12 cellular contexts compared by ENCODE assay signal in genomic region chr16:50740747-50741146, GRCh38. TPM values are rescaled to one million over a fixed set of nuclear protein-coding genes. Genes with fewer than 3 reads are reported as not detected.
DNase-seq lines count a peak whose midpoint lies in the region; ATAC-seq and TF ChIP-seq lines count a peak whose summit lies in the region.
"Had no signal": no experiment of that assay in that cellular context is flagged by ENCODE, and none has a peak within 500 bp of the region (broad histone marks: within the 10 kb centered on the region; RNA-seq: fewer than 3 reads in every experiment).

No MANE protein-coding gene starts in this region.

- CTCF ChIA-PET in activated CD8-positive, alpha-beta memory T cell treated with anti-CD3 and anti-CD28 coated beads, Interleukin-2, amount 10 ng/mL, durations not matched to agents 7 days and 5 days (lab: Charles Lee): interaction anchor here (1.1 to 8.0 kb wide), 6 partner anchors 20 to 73 kb away, joined by 4 to 51 read pairs (median 6); no protein-coding TSS in a partner anchor

- H3K36me3 Mint-ChIP-seq in activated CD8-positive, alpha-beta memory T cell treated with anti-CD3 and anti-CD28 coated beads, Interleukin-2, amount 10 ng/mL, durations not matched to agents 7 days and 5 days: peaks cover 28% of the 10 kb centered on the region

- peaks cover 0 to 4% (median 3%) of the 10 kb centered on the region in 3 donors for H3K36me3 ChIP-seq in esophagus squamous epithelium
- H3K36me3 ChIP-seq in spleen: peaks cover 0 to 21% (median 0%) of the 10 kb centered on the region in 6 donors
- H3K36me3 ChIP-seq in tibial nerve: peaks cover 0 to 4% (median 0%) of the 10 kb centered on the region in 3 donors

- no peaks in the 10 kb centered on the region for H3K27me3 Mint-ChIP-seq in activated CD8-positive, alpha-beta memory T cell treated with anti-CD3 and anti-CD28 coated beads, Interleukin-2, amount 10 ng/mL, durations not matched to agents 7 days and 5 days

- peak overlapping the region; percentile 81 to 98 (median 93) for H3K27ac ChIP-seq in esophagus squamous epithelium
- peak overlapping the region; percentile 77 to 100 (median 99) for H3K27ac ChIP-seq in spleen
- H3K27ac ChIP-seq in tibial nerve: peak overlapping the region in 1 of 4 donors; percentile 97

- H3K9me3 ChIP-seq in esophagus squamous epithelium (no peaks in the 10 kb centered on the region), spleen (no peaks in the 10 kb centered on the region), tibial nerve (no peaks in the 10 kb centered on the region)

- TF ChIP-seq POLR2A in esophagus squamous epithelium (IDR thresholded peaks at IDR 0.05): no peak
- TF ChIP-seq POLR2A in spleen (IDR thresholded peaks at IDR 0.05): no peak
- no peak for TF ChIP-seq POLR2A in tibial nerve (IDR thresholded peaks at IDR 0.05)

- H3K9me3 Mint-ChIP-seq in activated CD8-positive, alpha-beta memory T cell treated with anti-CD3 and anti-CD28 coated beads, Interleukin-2, amount 10 ng/mL, durations not matched to agents 7 days and 5 days (ENCODE audit: low read depth): no peaks in the 10 kb centered on the region

- no peak overlapping the region for H3K4me3 Mint-ChIP-seq in activated CD8-positive, alpha-beta memory T cell treated with anti-CD3 and anti-CD28 coated beads, Interleukin-2, amount 10 ng/mL, durations not matched to agents 7 days and 5 days

- intact Hi-C loops in esophagus squamous epithelium (cut with DNase I): no loop called here
- intact Hi-C loops in spleen (cut with DNase I; ENCODE audit: low total_unique reads): no loop called here

- DNase-seq in activated CD8-positive, alpha-beta memory T cell treated with anti-CD3 and anti-CD28 coated beads, Interleukin-2, amount 10 ng/mL, durations not matched to agents 7 days and 5 days: no peak
- no peak for DNase-seq in activated CD8-positive, alpha-beta memory T cell treated with anti-CD3 and anti-CD28 coated beads, Interleukin-2, amount 50 U/mL, for 4 hours
- DNase-seq in RPMI7951 (ENCODE audit: low read depth): peak; percentile 43
- DNase-seq in esophagus squamous epithelium (lab: John Stamatoyannopoulos, UW): no peak
- DNase-seq in spleen: no peak
- no peak for DNase-seq in DMS114 treated with DMSO at 0.1 percent for 48 hours (lab: John Stamatoyannopoulos, UW; ENCODE audit: unreplicated experiment)
- DNase-seq in tibial nerve (ENCODE audit: low spot score in 2 of 2): no peak
- DNase-seq in NCI-H187 (lab: John Stamatoyannopoulos, UW): no peak
- DNase-seq: mesendoderm, NCI-H2227 treated with DMSO at 0.1 percent for 48 hours had no signal

- no peak for ATAC-seq in activated CD8-positive, alpha-beta memory T cell treated with anti-CD3 and anti-CD28 coated beads, Interleukin-2, amount 10 ng/mL, durations not matched to agents 7 days and 5 days

- no peaks in the 10 kb centered on the region for H3K27me3 ChIP-seq in esophagus squamous epithelium
- no peaks in the 10 kb centered on the region for H3K27me3 ChIP-seq in spleen (replicated peaks in 1 of 7)
- H3K27me3 ChIP-seq in tibial nerve: no peaks in the 10 kb centered on the region

- H3K4me1 ChIP-seq in esophagus squamous epithelium (peaks cover 9 to 42% (median 21%) of the 10 kb centered on the region in 3 donors), spleen (peaks cover 29 to 55% (median 38%) of the 10 kb centered on the region in 6 donors), tibial nerve (peaks cover 0 to 37% (median 17%) of the 10 kb centered on the region in 4 donors)

- 86 to 90% methylated on average over 1 of the region's 1 CpG for WGBS in esophagus squamous epithelium, 2 donors
- 52 to 81% (median 71%) methylated on average over 1 of the region's 1 CpG for WGBS in spleen, 5 donors
- 59 to 85% methylated on average over 1 of the region's 1 CpG for WGBS in tibial nerve, 2 donors

- TF ChIP-seq CTCF in esophagus squamous epithelium (IDR thresholded peaks at IDR 0.05) (no peak), spleen (IDR thresholded peaks at IDR 0.05 in 8 of 11, conservative IDR thresholded peaks at IDR 0.05 in 3 of 11) (no peak), tibial nerve (IDR thresholded peaks at IDR 0.05) (no peak)

- H3K27ac Mint-ChIP-seq in activated CD8-positive, alpha-beta memory T cell treated with anti-CD3 and anti-CD28 coated beads, Interleukin-2, amount 10 ng/mL, durations not matched to agents 7 days and 5 days: peak overlapping the region; percentile 91

- H3K4me1 Mint-ChIP-seq in activated CD8-positive, alpha-beta memory T cell treated with anti-CD3 and anti-CD28 coated beads, Interleukin-2, amount 10 ng/mL, durations not matched to agents 7 days and 5 days: peaks cover 36% of the 10 kb centered on the region

- no peak for TF ChIP-seq EP300 in tibial nerve (IDR thresholded peaks at IDR 0.05)

- H3K4me3 ChIP-seq in esophagus squamous epithelium (peak overlapping the region in 3 of 4 donors; percentile 92 to 98 (median 93)), spleen (peak overlapping the region in 2 of 8 donors; percentile 90), tibial nerve (peak overlapping the region in 1 of 4 donors; percentile 99)

RNA-seq across cellular contexts. Expression of gene CYLD, which starts 1.1 kb away (rescaled TPM):
- total RNA-seq in activated CD8-positive, alpha-beta memory T cell treated with anti-CD3 and anti-CD28 coated beads, Interleukin-2, amount 10 ng/mL, durations not matched to agents 7 days and 5 days: 100 to 1,000 TPM; 135 to 195 TPM
- 39.3 and 39.5 TPM in 2 replicates for total RNA-seq in RPMI7951 (2014; rRNA removed; shearing (Covaris generic))
- total RNA-seq in esophagus squamous epithelium (10 to 100 TPM; 22.6 to 45.9 (median 36.0) TPM), spleen (100 to 1,000 TPM in 6 of 7 donors, 10 to 100 TPM in 1; 90.3 to 133 (median 108) TPM), tibial nerve (10 to 100 TPM; 23.7 to 52.7 (median 38.3) TPM)
- 10 to 100 TPM; 19.9 to 31.0 (median 30.7) TPM for polyA plus RNA-seq in spleen

RNA-seq across cellular contexts. Expression of gene NOD2, which starts 47.3 kb away (rescaled TPM):
- 10 to 100 TPM in 1 of 2 experiments, 1 to 10 TPM in 1; 6.5 to 10.7 TPM for total RNA-seq in activated CD8-positive, alpha-beta memory T cell treated with anti-CD3 and anti-CD28 coated beads, Interleukin-2, amount 10 ng/mL, durations not matched to agents 7 days and 5 days
- total RNA-seq in RPMI7951 (2014; rRNA removed; shearing (Covaris generic)): 2.8 and 3.1 TPM in 2 replicates
- total RNA-seq in esophagus squamous epithelium (10 to 100 TPM; 10.5 to 28.1 (median 21.6) TPM), spleen (10 to 100 TPM in 3 of 7 donors, 1 to 10 TPM in 4; 5.6 to 23.2 (median 9.9) TPM), tibial nerve (10 to 100 TPM in 1 of 4 donors, 1 to 10 TPM in 3; 1.3 to 10.2 (median 2.7) TPM)
- polyA plus RNA-seq in spleen: 1 to 10 TPM in 2 of 3 donors, under 1 TPM in 1; 0.41 to 2.8 (median 2.3) TPM
- polyA plus RNA-seq: fibroblast of lung had no signal

RNA-seq across cellular contexts. Expression of gene SNX20, which starts 59.6 kb away (rescaled TPM):
- total RNA-seq in activated CD8-positive, alpha-beta memory T cell treated with anti-CD3 and anti-CD28 coated beads, Interleukin-2, amount 10 ng/mL, durations not matched to agents 7 days and 5 days: 10 to 100 TPM; 60.0 to 72.1 TPM
- not detected in 2 replicates for total RNA-seq in RPMI7951 (2014; rRNA removed; shearing (Covaris generic))
- total RNA-seq in esophagus squamous epithelium (1 to 10 TPM in 2 of 4 donors, under 1 TPM in 2; 0.38 to 2.9 (median 1.7) TPM), spleen (10 to 100 TPM; 27.2 to 50.5 (median 34.7) TPM), tibial nerve (1 to 10 TPM; 1.7 to 5.1 (median 2.3) TPM)
- 10 to 100 TPM; 17.6 to 24.6 (median 23.7) TPM for polyA plus RNA-seq in spleen
- total RNA-seq: fibroblast of lung, H1 had no signal
- polyA plus RNA-seq: fibroblast of lung, H1 had no signal

Comparison
In these comparisons a context has a peak if more than half of its experiments do, and no peak if none do; other contexts are left out.
1. RNA of gene SNX20, which starts 59.6 kb away (total RNA-seq): 60.0 to 72.1 TPM in activated CD8-positive, alpha-beta memory T cell treated with anti-CD3 and anti-CD28 coated beads, Interleukin-2, amount 10 ng/mL, durations not matched to agents 7 days and 5 days and 27.2 to 50.5 TPM in spleen; 0.38 to 2.9 TPM in esophagus squamous epithelium, 1.7 to 5.1 TPM in tibial nerve and not detected in RPMI7951; every median in the first group is over 4 times any median in the second.